Comparison of ENCODE assay signal across 13 cellular contexts in the genomic region with DNA sequence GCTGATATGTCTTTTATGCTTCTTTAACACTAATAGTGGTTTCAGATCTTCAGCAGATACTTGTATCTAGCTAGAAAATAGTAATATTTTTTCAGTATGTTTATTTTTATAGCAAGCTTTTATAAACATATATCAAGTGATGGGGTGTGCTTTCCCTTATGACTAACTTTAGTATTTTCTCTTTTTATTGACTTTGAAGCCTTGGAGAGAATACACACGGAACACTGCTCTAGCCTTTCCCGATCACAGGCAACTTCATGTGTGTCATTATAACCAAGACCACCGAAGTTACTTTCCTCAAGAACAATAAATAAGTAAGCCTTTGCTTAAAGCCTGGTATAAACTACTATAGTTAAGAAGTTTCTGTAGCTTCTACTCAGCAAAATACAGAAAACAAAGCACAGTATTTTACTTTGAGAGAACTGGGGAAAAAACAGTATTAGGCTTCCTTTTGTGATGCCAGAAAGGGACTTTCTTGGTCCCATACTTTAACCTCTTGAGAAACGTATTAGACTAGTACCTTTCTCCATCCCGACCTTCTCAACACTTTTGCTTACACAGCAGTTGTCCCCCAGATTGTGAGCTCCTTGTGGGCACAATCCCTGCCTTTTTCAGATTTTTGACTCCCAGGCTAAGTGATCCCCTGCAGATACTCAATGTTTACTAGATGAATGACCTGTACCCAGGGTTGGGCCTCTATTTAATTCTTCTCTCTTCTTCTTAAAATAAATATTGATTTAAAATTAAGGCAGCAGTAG. TPM values are rescaled to one million over a fixed set of nuclear protein-coding genes. Genes with fewer than 3 reads are reported as not detected.
DNase-seq lines count a peak whose midpoint lies in the region; ATAC-seq and TF ChIP-seq lines count a peak whose summit lies in the region.
"Had no signal": no experiment of that assay in that cellular context is flagged by ENCODE, and none has a peak within 500 bp of the region (broad histone marks: within the 10 kb centered on the region; RNA-seq: fewer than 3 reads in every experiment).

No MANE protein-coding gene starts in this region.

- in situ Hi-C loops in IMR-90 (cut with MboI; ENCODE audit: low sequenced_read_pairs), result no loop called here

- no peak overlapping the region for H4K91ac ChIP-seq in IMR-90 (ENCODE audit: insufficient read depth, low read depth, low read length)

- POLR2A ChIA-PET in CD4-positive, alpha-beta T cell (lab: Charles Lee), result interaction anchor here (0.6 to 1.1 kb wide), 3 partner anchors 8 to 415 kb away, joined by 3 read pairs; a partner anchor contains a TSS
- POLR2A ChIA-PET in IMR-90 (lab: Charles Lee; ENCODE audit: unreplicated experiment), result interaction anchor here (0.5 kb wide), 1 partner anchor 123 kb away, joined by 9 read pairs; no protein-coding TSS in a partner anchor

- intact Hi-C loops in CD4-positive, alpha-beta T cell (cut with DNase I, micrococcal nuclease), result no loop called here
- intact Hi-C loops in IMR-90 (cut with micrococcal nuclease) (loop anchor here (10.0 kb wide), 1 partner anchor 734 kb away; no protein-coding TSS in a partner anchor), uterus (cut with DNase I; ENCODE audit: low total_unique reads) (no loop called here)

- H3K36me3 ChIP-seq in IMR-90 (ENCODE audit: control insufficient read depth, insufficient read depth, low read length), result peaks cover 3% of the 10 kb centered on the region
- no peaks in the 10 kb centered on the region for H3K36me3 ChIP-seq in neural cell (ENCODE audit: insufficient read depth, low read length)
- no peaks in the 10 kb centered on the region for H3K36me3 ChIP-seq in Peyer's patch
- H3K36me3 ChIP-seq in uterus, result no peaks in the 10 kb centered on the region
- H3K36me3 ChIP-seq: suprapubic skin had no signal

- no peak for DNase-seq in CD4-positive, alpha-beta T cell
- DNase-seq in IMR-90 (peak; percentile 69), chondrocyte (ENCODE audit: low spot score) (no peak), Peyer's patch (no peak), uterus (no peak)
- no peak for DNase-seq in activated CD8-positive, alpha-beta memory T cell treated with anti-CD3 and anti-CD28 coated beads, Interleukin-2, amount 50 U/mL, for 4 hours
- DNase-seq: NCI-H774; stimulated activated CD4-positive, alpha-beta T cell treated with anti-CD3 and anti-CD28 coated beads, Interleukin-2, amount 100 ng/mL, for 48 hours; SW 1271 had no signal

- 0 out of 3 replicates have a peak overlapping the region, but pooled peaks have one; percentile 37 for H2BK15ac ChIP-seq in IMR-90 (ENCODE audit: low read depth, low read length)

- H3K9me3 Mint-ChIP-seq in CD4-positive, alpha-beta T cell, result peaks cover 2% of the 10 kb centered on the region
- H3K9me3 Mint-ChIP-seq in chondrocyte (ENCODE audit: low read depth), result peaks cover 3% of the 10 kb centered on the region

- H3F3A ChIP-seq in neural cell (ENCODE audit: insufficient read depth, low read length, poor library complexity, severe bottlenecking), result no peaks in the 10 kb centered on the region

- H3K4me1 Mint-ChIP-seq in CD4-positive, alpha-beta T cell (ENCODE audit: low read depth), result peaks cover 71% of the 10 kb centered on the region
- peaks cover 68% of the 10 kb centered on the region for H3K4me1 Mint-ChIP-seq in chondrocyte (ENCODE audit: low read depth)

- dilution Hi-C loops in IMR-90 (cut with HindIII; ENCODE audit: low sequenced_read_pairs, unreplicated experiment), result no loop called here

- no TSS peak for BruUV-seq in IMR-90 (replicated peaks; lab: Mats Ljungman, UMichigan)

- no peak for TF ChIP-seq CTCF in CD4-positive, alpha-beta T cell (IDR thresholded peaks at IDR 0.05)
- TF ChIP-seq CTCF in IMR-90 (conservative IDR thresholded peaks at IDR 0.05; ENCODE audit: low read depth, low read length), result no peak
- TF ChIP-seq CTCF in chondrocyte (IDR thresholded peaks at IDR 0.05), result no peak
- TF ChIP-seq CTCF in neural cell (IDR thresholded peaks at IDR 0.05; ENCODE audit: poor library complexity, severe bottlenecking), result no peak
- TF ChIP-seq CTCF in Peyer's patch (IDR thresholded peaks at IDR 0.05), result no peak
- no peak for TF ChIP-seq CTCF in uterus (IDR thresholded peaks at IDR 0.05)

- peak overlapping the region; percentile 62 for H3K18ac ChIP-seq in IMR-90 (ENCODE audit: low read depth, low read length)

- H3K79me2 ChIP-seq in neural cell (replicated peaks; ENCODE audit: insufficient read depth, low read length), result peaks cover 54% of the 10 kb centered on the region

- H4K20me1 ChIP-seq in IMR-90 (ENCODE audit: insufficient read depth, low read length) (peaks cover 22% of the 10 kb centered on the region), neural cell (ENCODE audit: insufficient read depth) (no peaks in the 10 kb centered on the region)

- peaks cover 15 to 53% of the 10 kb centered on the region in 2 experiments for H3K79me1 ChIP-seq in IMR-90 (ENCODE audit: low read depth in 1 of 2, low read length in 2 of 2)

- peak overlapping the region; percentile 8; the same call in 1 of the 2 replicates for H2BK20ac ChIP-seq in IMR-90 (ENCODE audit: low read depth, low read length)

- peaks cover 43% of the 10 kb centered on the region for H3K36me3 Mint-ChIP-seq in CD4-positive, alpha-beta T cell (ENCODE audit: low read depth)
- peaks cover 1% of the 10 kb centered on the region for H3K36me3 Mint-ChIP-seq in chondrocyte (ENCODE audit: low read depth)

- H2AFZ ChIP-seq in IMR-90 (replicated peaks; ENCODE audit: low read length, poor library complexity) (no peak overlapping the region), neural cell (ENCODE audit: low read depth, low read length) (no peak overlapping the region)
- H2AFZ ChIP-seq: parathyroid adenoma had no signal

- H3K4me3 ChIP-seq in IMR-90 (ENCODE audit: insufficient read depth, low read depth, low read length), result no peak overlapping the region
- peak overlapping the region; percentile 88 for H3K4me3 ChIP-seq in neural cell (ENCODE audit: low read length)
- no peak overlapping the region for H3K4me3 ChIP-seq in Peyer's patch
- H3K4me3 ChIP-seq in uterus, result no peak overlapping the region
- H3K4me3 ChIP-seq: suprapubic skin had no signal

- H4K5ac ChIP-seq in IMR-90 (ENCODE audit: low read depth, low read length), result peak overlapping the region; percentile 51

- peak overlapping the region; percentile 74; the same call in 1 of the 2 replicates for H3K23ac ChIP-seq in IMR-90 (ENCODE audit: low read depth, low read length)

- H3K4me3 Mint-ChIP-seq in CD4-positive, alpha-beta T cell, result peak overlapping the region; percentile 3
- peak overlapping the region; percentile 21 for H3K4me3 Mint-ChIP-seq in chondrocyte (ENCODE audit: unreplicated experiment)

- H3K4me2 ChIP-seq in IMR-90 (ENCODE audit: low read depth, low read length) (peak overlapping the region; percentile 88), neural cell (ENCODE audit: low read length) (peak overlapping the region; percentile 86)

- no peaks in the 10 kb centered on the region for H3K9me3 ChIP-seq in CD4-positive, alpha-beta T cell (ENCODE audit: control insufficient read depth, low read length)
- H3K9me3 ChIP-seq in IMR-90 (ENCODE audit: control insufficient read depth, insufficient read depth, low read length) (no peaks in the 10 kb centered on the region), neural cell (ENCODE audit: low read length) (no peaks in the 10 kb centered on the region), Peyer's patch (no peaks in the 10 kb centered on the region), uterus (no peaks in the 10 kb centered on the region)
- H3K9me3 ChIP-seq: suprapubic skin had no signal

- TF ChIP-seq POLR2A in IMR-90 (IDR thresholded peaks at IDR 0.05; ENCODE audit: low read depth, low read length) (no peak), Peyer's patch (IDR thresholded peaks at IDR 0.05) (no peak), uterus (IDR thresholded peaks at IDR 0.05) (no peak)

- 50% methylated on average over 1 of the region's 5 CpGs; no CpG with 5 or more reads in 1 of the 2 experiments for WGBS in IMR-90 (ENCODE audit: extremely low coverage in 2 of 2, insufficient read length in 1 of 2), 2 experiments

- peak overlapping the region; percentile 44; the same call in 1 of the 2 replicates for H3K9ac ChIP-seq in IMR-90 (ENCODE audit: low read depth, low read length)
- H3K9ac ChIP-seq in neural cell (ENCODE audit: low read length), result no peak overlapping the region
- H3K9ac ChIP-seq: parathyroid adenoma had no signal

- H3K9me1 ChIP-seq in IMR-90 (ENCODE audit: insufficient read depth, low read length), result peaks cover 10% of the 10 kb centered on the region

- no peak for TF ChIP-seq RAD21 in IMR-90 (IDR thresholded peaks at IDR 0.05; ENCODE audit: low read length)
- TF ChIP-seq RAD21 in neural cell (conservative IDR thresholded peaks at IDR 0.05), result no peak

- peak overlapping the region; percentile 44; the same call in 1 of the 2 replicates for H2AK5ac ChIP-seq in IMR-90 (ENCODE audit: low read depth, low read length)

- ATAC-seq in CD4-positive, alpha-beta T cell (ENCODE audit: poor library complexity), result no peak
- ATAC-seq in IMR-90 (ENCODE audit: low read depth) (no peak), GM21619 (IDR thresholded peaks at IDR 0.05; ENCODE audit: unreplicated experiment) (no peak)

- H2BK5ac ChIP-seq in IMR-90 (ENCODE audit: low read depth, low read length, poor library complexity, severe bottlenecking), result peak overlapping the region; percentile 47

- 0 out of 2 replicates have a peak overlapping the region, but pooled peaks have one; percentile 37 for H3K4ac ChIP-seq in IMR-90 (ENCODE audit: low read depth, low read length)

- no peak overlapping the region for H3K56ac ChIP-seq in IMR-90 (ENCODE audit: extremely low read depth, insufficient read depth, low read length)

- TF ChIP-seq EP300 in neural cell (conservative IDR thresholded peaks at IDR 0.05; ENCODE audit: poor library complexity, severe bottlenecking), result no peak

- CTCF ChIA-PET in CD4-positive, alpha-beta T cell (lab: Charles Lee), result no interaction called here
- CTCF ChIA-PET in IMR-90 (lab: Yijun Ruan, JAX), result no interaction called here

- H3K9me2 ChIP-seq in neural cell (ENCODE audit: insufficient read depth, low read length), result no peaks in the 10 kb centered on the region

- peaks cover 16% of the 10 kb centered on the region for H3K4me1 ChIP-seq in IMR-90 (ENCODE audit: control insufficient read depth, insufficient read depth, low read length)
- H3K4me1 ChIP-seq in Peyer's patch, result peaks cover 0 to 50% (median 5%) of the 10 kb centered on the region in 4 donors
- peaks cover 12% of the 10 kb centered on the region in 2 donors for H3K4me1 ChIP-seq in uterus
- H3K4me1 ChIP-seq: parathyroid adenoma had no signal

- no peak overlapping the region for H2AK9ac ChIP-seq in IMR-90 (replicated peaks; ENCODE audit: low read depth, low read length, poor library complexity)

- peak overlapping the region; percentile 45 for H3K27ac Mint-ChIP-seq in CD4-positive, alpha-beta T cell
- peak overlapping the region; percentile 92 for H3K27ac Mint-ChIP-seq in chondrocyte (ENCODE audit: unreplicated experiment)

- H3K14ac ChIP-seq in IMR-90 (replicated peaks; ENCODE audit: low read depth, low read length), result no peak overlapping the region; the same call in 1 of the 2 replicates

- H3K27me3 ChIP-seq in CD4-positive, alpha-beta T cell (ENCODE audit: control insufficient read depth, insufficient read depth, low read length), result no peaks in the 10 kb centered on the region
- H3K27me3 ChIP-seq in IMR-90 (ENCODE audit: control insufficient read depth, insufficient read depth, low read length) (no peaks in the 10 kb centered on the region), neural cell (ENCODE audit: insufficient read depth, low read depth, low read length) (no peaks in the 10 kb centered on the region), Peyer's patch (no peaks in the 10 kb centered on the region), uterus (no peaks in the 10 kb centered on the region)
- H3K27me3 ChIP-seq: suprapubic skin had no signal

- peak overlapping the region in 1 of 2 experiments; percentile 58; a peak in 2 of 4 replicates for H4K8ac ChIP-seq in IMR-90 (ENCODE audit: low read depth in 2 of 2, low read length in 2 of 2)

- H2BK120ac ChIP-seq in IMR-90 (ENCODE audit: low read depth, low read length), result peak overlapping the region; percentile 25; the same call in 1 of the 2 replicates

- H3K27ac ChIP-seq in CD4-positive, alpha-beta T cell (ENCODE audit: low read depth, low read length), result no peak overlapping the region
- H3K27ac ChIP-seq in IMR-90 (ENCODE audit: insufficient read depth, low read length) (peak overlapping the region; percentile 64; the same call in 1 of the 2 replicates), neural cell (ENCODE audit: low read length) (peak overlapping the region; percentile 85), Peyer's patch (no peak overlapping the region), uterus (no peak overlapping the region)
- H3K27ac ChIP-seq: parathyroid adenoma, suprapubic skin had no signal

- no peaks in the 10 kb centered on the region for H3K27me3 Mint-ChIP-seq in CD4-positive, alpha-beta T cell
- H3K27me3 Mint-ChIP-seq in chondrocyte (ENCODE audit: low read depth), result no peaks in the 10 kb centered on the region

RNA-seq across cellular contexts. Expression of a gene that starts 3.3 kb away (rescaled TPM):
- total RNA-seq in CD4-positive, alpha-beta T cell, result 10 to 100 TPM; 30.8 to 34.0 TPM
- total RNA-seq in IMR-90 (2012; rRNA removed), result 14.9 and 37.5 TPM in 2 replicates
- polyA plus RNA-seq in IMR-90 (2012; rRNA removed), result 25.5 and 30.1 TPM in 2 replicates
- polyA plus RNA-seq in IMR-90 (2012; cell fraction: cytosol; rRNA removed), result 7.0 and 7.9 TPM in 2 replicates
- 3.1 and 11.4 TPM in 2 replicates for polyA plus RNA-seq in IMR-90 (2012; cell fraction: nucleus; rRNA removed; ENCODE audit: low replicate concordance)
- 43.8 to 53.6 TPM (median 47.7 TPM) in 3 replicates for total RNA-seq in chondrocyte
- polyA plus RNA-seq in neural cell, result 78.0 and 86.1 TPM in 2 replicates
- 88.9 and 92.1 TPM in 2 replicates for polyA minus RNA-seq in neural cell
- total RNA-seq in Peyer's patch, result 10 to 100 TPM; 26.9 to 47.0 (median 30.4) TPM
- 10 to 100 TPM in 3 of 4 donors, 1 to 10 TPM in 1; 8.7 to 51.5 (median 40.4) TPM for total RNA-seq in uterus

RNA-seq across cellular contexts. Expression of a gene that starts 12.6 kb away (rescaled TPM):
- 1 to 10 TPM in 1 of 2 experiments, under 1 TPM in 1; 0.91 to 1.4 TPM for total RNA-seq in CD4-positive, alpha-beta T cell
- 0.18 and 0.28 TPM in 2 replicates for total RNA-seq in IMR-90 (2012; rRNA removed)
- 0.07 and 0.13 TPM in 2 replicates for polyA plus RNA-seq in IMR-90 (2012; rRNA removed)
- 0.03 TPM in 1 of 2 replicates, not detected in the other for polyA plus RNA-seq in IMR-90 (2012; cell fraction: cytosol; rRNA removed)
- 0.08 and 0.60 TPM in 2 replicates for polyA plus RNA-seq in IMR-90 (2012; cell fraction: nucleus; rRNA removed; ENCODE audit: low replicate concordance)
- 1.5 to 2.3 TPM (median 2.3 TPM) in 3 replicates for total RNA-seq in chondrocyte
- polyA plus RNA-seq in neural cell, result 5.6 and 6.7 TPM in 2 replicates
- 7.8 and 9.3 TPM in 2 replicates for polyA minus RNA-seq in neural cell
- 1 to 10 TPM in 2 of 4 donors, under 1 TPM in 1, not detected in 1; 0.18 to 9.3 (median 1.2) TPM for total RNA-seq in Peyer's patch
- 10 to 100 TPM in 1 of 4 donors, 1 to 10 TPM in 3; 2.7 to 16.8 (median 4.3) TPM for total RNA-seq in uterus

Comparison
In these comparisons a context has a peak if more than half of its experiments do, and no peak if none do; other contexts are left out.
1. H3K27ac ChIP-seq: peak in IMR-90 (single experiment) and neural cell (single experiment); none in CD4-positive, alpha-beta T cell (single experiment), Peyer's patch (0 of 4) and uterus (0 of 2).